In genomic region chr18:57811477-57812125, GRCh38 we compare ENCODE assay signal across 17 cellular contexts. TPM values are rescaled to one million over a fixed set of nuclear protein-coding genes. Genes with fewer than 3 reads are reported as not detected.
"Had no signal": no experiment of that assay in that cellular context is flagged by ENCODE, and none has a peak within 500 bp of the region (broad histone marks: within the 10 kb centered on the region; RNA-seq: fewer than 3 reads in every experiment).

No MANE protein-coding gene starts in this region.

- H3K4me1 Mint-ChIP-seq: activated naive CD4-positive, alpha-beta T cell treated with anti-CD3 and anti-CD28 coated beads, Interleukin-2, amount 10 ng/mL, durations not matched to agents 7 days and 5 days; naive thymus-derived CD4-positive, alpha-beta T cell had no signal

- DNase-seq: activated CD4-positive, alpha-beta T cell treated with anti-CD3 and anti-CD28 coated beads for 48 hours; activated naive CD4-positive, alpha-beta T cell treated with anti-CD3 and anti-CD28 coated beads, Interleukin-2, amount 10 ng/mL, durations not matched to agents 7 days and 5 days; activated T-cell treated with anti-CD3 and anti-CD28 coated beads for 4 hours; caudate nucleus; cortex of kidney; effector memory CD4-positive, alpha-beta T cell; hippocampal formation; naive thymus-derived CD4-positive, alpha-beta T cell; thyroid gland; uterus had no signal

- H3K27me3 ChIP-seq: gastroesophageal sphincter, right atrium auricular region, thyroid gland, uterus had no signal

- H3K4me3 Mint-ChIP-seq: activated naive CD4-positive, alpha-beta T cell treated with anti-CD3 and anti-CD28 coated beads, Interleukin-2, amount 10 ng/mL, durations not matched to agents 7 days and 5 days; naive thymus-derived CD4-positive, alpha-beta T cell had no signal

- H3K4me3 ChIP-seq: gastroesophageal sphincter, lung, right atrium auricular region, smooth muscle cell, thyroid gland, uterus had no signal

- H3K9me3 ChIP-seq: neutrophil, thyroid gland, uterus had no signal

- H3K36me3 ChIP-seq: gastroesophageal sphincter, neutrophil, right atrium auricular region, thyroid gland, uterus had no signal

- H3K27ac ChIP-seq: epithelial cell of prostate, neutrophil, right atrium auricular region, thyroid gland, uterus had no signal

- H3K27ac Mint-ChIP-seq: activated naive CD4-positive, alpha-beta T cell treated with anti-CD3 and anti-CD28 coated beads, Interleukin-2, amount 10 ng/mL, durations not matched to agents 7 days and 5 days; activated T-helper 2 cell treated with anti-CD3 and anti-CD28 coated beads, Interferon-gamma antibody, Interleukin-2, Interleukin-4, amounts not matched to agents 10 μg/mL and 5 μg/mL and 100 μg/mL, durations not matched to agents 14 hours and 24 hours and 36 hours; naive thymus-derived CD4-positive, alpha-beta T cell had no signal

- H3K36me3 Mint-ChIP-seq: activated naive CD4-positive, alpha-beta T cell treated with anti-CD3 and anti-CD28 coated beads, Interleukin-2, amount 10 ng/mL, durations not matched to agents 7 days and 5 days had no signal

- H3K4me2 ChIP-seq: smooth muscle cell had no signal

- H3K4me1 ChIP-seq: uterus had no signal

- ATAC-seq: gastroesophageal sphincter; naive thymus-derived CD4-positive, alpha-beta T cell had no signal

RNA-seq across cellular contexts. Expression of gene ATP8B1, which starts 8.5 kb away (rescaled TPM):
- total RNA-seq: activated T-helper 2 cell treated with anti-CD3 and anti-CD28 coated beads, Interferon-gamma antibody, Interleukin-2, Interleukin-4, amounts not matched to agents 10 μg/mL and 5 μg/mL and 100 μg/mL, durations not matched to agents 14 hours and 24 hours and 36 hours; naive thymus-derived CD4-positive, alpha-beta T cell had no signal
- polyA plus RNA-seq: naive thymus-derived CD4-positive, alpha-beta T cell had no signal
